In genomic region chr6:101434601-101435000, GRCh38 we compare ENCODE assay signal across 26 cellular contexts. TPM values are rescaled to one million over a fixed set of nuclear protein-coding genes. Genes with fewer than 3 reads are reported as not detected.
"Had no signal": no experiment of that assay in that cellular context is flagged by ENCODE, and none has a peak within 500 bp of the region (broad histone marks: within the 10 kb centered on the region; RNA-seq: fewer than 3 reads in every experiment).

No MANE protein-coding gene starts in this region.

- H3K4me3 Mint-ChIP-seq: naive thymus-derived CD4-positive, alpha-beta T cell; natural killer cell; nephron; neural progenitor cell; stimulated activated effector memory CD8-positive, alpha-beta T cell treated with anti-CD3 and anti-CD28 coated beads, Interleukin-12 subunit alpha, Interleukin-12 subunit beta, amount 100 ng/mL, for 72 hours; stimulated activated naive B cell treated with anti-CD40 and anti-IgM and Interleukin-4, amounts not matched to agents 10 μg/mL and 1 μg/mL and 100 μg/mL, for 72 hours; stimulated activated naive CD8-positive, alpha-beta T cell treated with anti-CD3 and anti-CD28 coated beads, Interleukin-15, Interleukin-2, amounts not matched to agents 100 ng/mL and 50 ng/mL, for 24 hours had no signal

- H3K9ac ChIP-seq: neural progenitor cell had no signal

- H3K27me3 ChIP-seq: neural progenitor cell, pancreas, right atrium auricular region, right lobe of liver, sigmoid colon, stomach, thyroid gland, tibial nerve, upper lobe of left lung had no signal

- H3K9me3 Mint-ChIP-seq: nephron; neural progenitor cell; stimulated activated naive B cell treated with anti-CD40 and anti-IgM and Interleukin-4, amounts not matched to agents 10 μg/mL and 1 μg/mL and 100 μg/mL, for 72 hours; stimulated activated naive CD8-positive, alpha-beta T cell treated with anti-CD3 and anti-CD28 coated beads, Interleukin-15, Interleukin-2, amounts not matched to agents 100 ng/mL and 50 ng/mL, for 24 hours had no signal

- DNase-seq: naive thymus-derived CD4-positive, alpha-beta T cell; natural killer cell; occipital lobe; pancreas; retina; right lobe of liver; sigmoid colon; small intestine; stimulated activated CD4-positive, alpha-beta T cell treated with anti-CD3 and anti-CD28 coated beads, Interleukin-15, amount 100 ng/mL, for 24 hours; stimulated activated CD4-positive, alpha-beta T cell treated with anti-CD3 and anti-CD28 coated beads, Interleukin-2, amount 100 ng/mL, for 24 hours; stimulated activated CD4-positive, alpha-beta T cell treated with anti-CD3 and anti-CD28 coated beads, Interleukin-2, amount 100 ng/mL, for 48 hours; stimulated activated CD4-positive, alpha-beta T cell treated with anti-CD3 and anti-CD28 coated beads, Interleukin-4, amount 100 ng/mL, for 24 hours; stimulated activated naive B cell treated with anti-CD40 and anti-IgM and Interleukin-4, amounts not matched to agents 10 μg/mL and 1 μg/mL and 100 μg/mL, for 72 hours; stimulated activated naive CD4-positive, alpha-beta T cell treated with Interleukin-2 at 50 U/mL for 16 hours; stomach; thyroid gland; upper lobe of left lung had no signal

- H3K9me3 ChIP-seq: pancreas, prostate gland, right atrium auricular region, right lobe of liver, sigmoid colon, stomach, thoracic aorta, thyroid gland, tibial nerve, upper lobe of left lung had no signal

- H3K27ac Mint-ChIP-seq: naive thymus-derived CD4-positive, alpha-beta T cell; natural killer cell; neural progenitor cell; stimulated activated effector memory CD8-positive, alpha-beta T cell treated with anti-CD3 and anti-CD28 coated beads, Interleukin-12 subunit alpha, Interleukin-12 subunit beta, amount 100 ng/mL, for 72 hours; stimulated activated naive B cell treated with anti-CD40 and anti-IgM and Interleukin-4, amounts not matched to agents 10 μg/mL and 1 μg/mL and 100 μg/mL, for 72 hours; stimulated activated naive CD8-positive, alpha-beta T cell treated with anti-CD3 and anti-CD28 coated beads, Interleukin-15, Interleukin-2, amounts not matched to agents 100 ng/mL and 50 ng/mL, for 24 hours had no signal

- H2AFZ ChIP-seq: neural progenitor cell had no signal

- H3K4me3 ChIP-seq: neural progenitor cell, pancreas, prostate gland, right atrium auricular region, right lobe of liver, sigmoid colon, stomach, thoracic aorta, thyroid gland, tibial nerve, upper lobe of left lung had no signal

- H3K36me3 Mint-ChIP-seq: naive thymus-derived CD4-positive, alpha-beta T cell; natural killer cell; neural progenitor cell; stimulated activated effector memory CD8-positive, alpha-beta T cell treated with anti-CD3 and anti-CD28 coated beads, Interleukin-12 subunit alpha, Interleukin-12 subunit beta, amount 100 ng/mL, for 72 hours; stimulated activated naive B cell treated with anti-CD40 and anti-IgM and Interleukin-4, amounts not matched to agents 10 μg/mL and 1 μg/mL and 100 μg/mL, for 72 hours had no signal

- H3K27me3 Mint-ChIP-seq: naive thymus-derived CD4-positive, alpha-beta T cell; stimulated activated naive B cell treated with anti-CD40 and anti-IgM and Interleukin-4, amounts not matched to agents 10 μg/mL and 1 μg/mL and 100 μg/mL, for 72 hours; stimulated activated naive CD8-positive, alpha-beta T cell treated with anti-CD3 and anti-CD28 coated beads, Interleukin-15, Interleukin-2, amounts not matched to agents 100 ng/mL and 50 ng/mL, for 24 hours had no signal

- ATAC-seq: naive thymus-derived CD4-positive, alpha-beta T cell; natural killer cell; pancreas; right lobe of liver; stimulated activated effector memory CD8-positive, alpha-beta T cell treated with anti-CD3 and anti-CD28 coated beads, Interleukin-12 subunit alpha, Interleukin-12 subunit beta, amount 100 ng/mL, for 72 hours; stimulated activated naive B cell treated with anti-CD40 and anti-IgM and Interleukin-4, amounts not matched to agents 10 μg/mL and 1 μg/mL and 100 μg/mL, for 72 hours had no signal

- H3K4me1 Mint-ChIP-seq: naive thymus-derived CD4-positive, alpha-beta T cell; natural killer cell; stimulated activated effector memory CD8-positive, alpha-beta T cell treated with anti-CD3 and anti-CD28 coated beads, Interleukin-12 subunit alpha, Interleukin-12 subunit beta, amount 100 ng/mL, for 72 hours; stimulated activated naive B cell treated with anti-CD40 and anti-IgM and Interleukin-4, amounts not matched to agents 10 μg/mL and 1 μg/mL and 100 μg/mL, for 72 hours had no signal

- H3K4me2 ChIP-seq: neural progenitor cell had no signal

- H3K27ac ChIP-seq: neural progenitor cell, pancreas, prostate gland, right atrium auricular region, right lobe of liver, sigmoid colon, stomach, thoracic aorta, thyroid gland, tibial nerve, upper lobe of left lung had no signal

- H3K36me3 ChIP-seq: neural progenitor cell, pancreas, prostate gland, right atrium auricular region, right lobe of liver, sigmoid colon, stomach, thoracic aorta, thyroid gland, tibial nerve, upper lobe of left lung had no signal

- H3K4me1 ChIP-seq: neural progenitor cell, pancreas, prostate gland, right atrium auricular region, right lobe of liver, sigmoid colon, stomach, tibial nerve, upper lobe of left lung had no signal

RNA-seq across cellular contexts. Expression of gene GRIK2, which starts 41.1 kb away (rescaled TPM):
- total RNA-seq: natural killer cell, pulmonary artery endothelial cell had no signal
- polyA plus RNA-seq: naive thymus-derived CD4-positive, alpha-beta T cell had no signal
